In genomic region chr2:74747411-74748080, GRCh38 we compare ENCODE assay signal across 17 cellular contexts.
DNase-seq lines count a peak whose midpoint lies in the region; ATAC-seq, FAIRE-seq and TF ChIP-seq lines count a peak whose summit lies in the region.
"Had no signal": no experiment of that assay in that cellular context is flagged by ENCODE, and none has a peak within 500 bp of the region (broad histone marks: within the 10 kb centered on the region; RNA-seq: fewer than 3 reads in every experiment).

No MANE protein-coding gene starts in this region.

- H3K36me3 ChIP-seq in HEK293 (ENCODE audit: control insufficient read depth in 2 of 2, insufficient read depth in 1 of 2, low read length in 2 of 2) (no peaks in the 10 kb centered on the region), astrocyte (ENCODE audit: insufficient read depth, low read length) (no peaks in the 10 kb centered on the region)
- H3K36me3 ChIP-seq: transverse colon had no signal

- H3K9ac ChIP-seq in astrocyte (ENCODE audit: low read length) = no peak overlapping the region

- H3K4me1 Mint-ChIP-seq in astrocyte (ENCODE audit: low read depth, unreplicated experiment) = peaks cover 11% of the 10 kb centered on the region
- H3K4me1 Mint-ChIP-seq: endodermal cell had no signal

- H3K27ac Mint-ChIP-seq in astrocyte (ENCODE audit: unreplicated experiment) = no peak overlapping the region
- H3K27ac Mint-ChIP-seq: endodermal cell had no signal

- H3K9me3 ChIP-seq in HEK293 (ENCODE audit: control insufficient read depth, insufficient read depth, low read depth, low read length) = no peaks in the 10 kb centered on the region
- no peaks in the 10 kb centered on the region for H3K9me3 ChIP-seq in astrocyte (ENCODE audit: insufficient read depth, low read depth, low read length)
- H3K9me3 ChIP-seq: transverse colon had no signal

- H3K4me3 ChIP-seq in HEK293 (ENCODE audit: low read depth, low read length) (no peak overlapping the region), astrocyte (ENCODE audit: insufficient read depth, low read depth, low read length) (no peak overlapping the region)
- H3K4me3 ChIP-seq: K562, transverse colon had no signal

- POLR2A ChIA-PET in HEK293 (lab: Yijun Ruan, JAX) = no interaction called here

- DNase-seq in AG08395 (ENCODE audit: low spot score) (peak; percentile 68), astrocyte (ENCODE audit: low read depth) (peak; percentile 14), iris pigment epithelial cell (ENCODE audit: low read depth) (peak; percentile 79)
- no peak for DNase-seq in activated CD4-positive, CD25-positive, alpha-beta regulatory T cell (lab: John Stamatoyannopoulos, UW)
- DNase-seq: activated gamma-delta T cell treated with Interleukin-2 at 50 U/mL for 16 hours, DMS53, endodermal cell, NCI-H1930, NCI-H774, nucleus accumbens, transverse colon had no signal

- no peaks in the 10 kb centered on the region for H4K20me1 ChIP-seq in astrocyte (ENCODE audit: insufficient read depth, low read length)

- H3K79me2 ChIP-seq in astrocyte (ENCODE audit: insufficient read depth, low read length) = no peaks in the 10 kb centered on the region

- H3K27ac ChIP-seq in HEK293 (ENCODE audit: extremely low read depth, low read depth, low read length) = no peak overlapping the region
- no peak overlapping the region for H3K27ac ChIP-seq in astrocyte (ENCODE audit: low read depth, low read length)
- H3K27ac ChIP-seq: transverse colon had no signal

- H3K4me2 ChIP-seq in astrocyte (ENCODE audit: low read length) = no peak overlapping the region

- no peak overlapping the region for H2AFZ ChIP-seq in astrocyte (ENCODE audit: low read depth, low read length)

- no peak overlapping the region for H3K4me3 Mint-ChIP-seq in astrocyte (ENCODE audit: unreplicated experiment)
- H3K4me3 Mint-ChIP-seq: endodermal cell had no signal

- peaks cover 2% of the 10 kb centered on the region for H3K9me3 Mint-ChIP-seq in astrocyte (ENCODE audit: unreplicated experiment)
- H3K9me3 Mint-ChIP-seq: endodermal cell had no signal

- H3K4me1 ChIP-seq in HEK293 (ENCODE audit: control insufficient read depth, insufficient read depth, low read length) (no peaks in the 10 kb centered on the region), astrocyte (ENCODE audit: insufficient read depth, low read length) (no peaks in the 10 kb centered on the region)

- ATAC-seq in HG02642 (IDR thresholded peaks at IDR 0.05; ENCODE audit: poor library complexity, unreplicated experiment) = no peak
- ATAC-seq in GM18861 (IDR thresholded peaks at IDR 0.05; ENCODE audit: unreplicated experiment) = no peak
- ATAC-seq in GM18873 (IDR thresholded peaks at IDR 0.05; ENCODE audit: low FRiP score, unreplicated experiment) = no peak
- ATAC-seq: K562 had no signal

- TF ChIP-seq CTCF in HEK293 (tag by site-specific recombination; IDR thresholded peaks at IDR 0.05) = no peak
- TF ChIP-seq CTCF in astrocyte (IDR thresholded peaks at IDR 0.05; ENCODE audit: insufficient read depth, low read depth, low read length) = no peak

- no peaks in the 10 kb centered on the region for H3K36me3 Mint-ChIP-seq in astrocyte (ENCODE audit: low read depth, unreplicated experiment)

- CTCF ChIA-PET in HEK293 (lab: Yijun Ruan, JAX) = interaction anchor here (0.6 kb wide), 1 partner anchor 28 kb away, joined by 3 read pairs; no protein-coding TSS in a partner anchor

- H3K27me3 ChIP-seq in astrocyte (ENCODE audit: insufficient read depth, low read length) = no peaks in the 10 kb centered on the region
- H3K27me3 ChIP-seq: transverse colon had no signal

- H3K27me3 Mint-ChIP-seq in astrocyte (ENCODE audit: low read depth, unreplicated experiment) = peaks cover 4% of the 10 kb centered on the region

- no peak for FAIRE-seq in astrocyte (lab: Jason Lieb, UNC)
- FAIRE-seq: GM12892, K562 had no signal

TF ChIP-seq in HEK293, 187 proteins besides CTCF, POLR2A, EP300 and RAD21:
- no peak for TF ChIP-seq KLF9 (tag by site-specific recombination; IDR thresholded peaks at IDR 0.05; ENCODE audit: low read depth)
- no peak for TF ChIP-seq GFI1B (tag by site-specific recombination; IDR thresholded peaks at IDR 0.05)
- no peak for TF ChIP-seq ZBTB49 (tag by site-specific recombination; IDR thresholded peaks at IDR 0.05; ENCODE audit: low read depth)
- TF ChIP-seq PRDM10 (tag by site-specific recombination; IDR thresholded peaks at IDR 0.05) = peak; percentile 79

Comparison
In these comparisons a context has a peak if more than half of its experiments do, and no peak if none do; other contexts are left out.
1. DNase-seq: peak in AG08395 (single experiment), astrocyte (single experiment) and iris pigment epithelial cell (single experiment); none in activated CD4-positive, CD25-positive, alpha-beta regulatory T cell (0 of 4).